1 cellular context compared by ENCODE assay signal in the genomic region with DNA sequence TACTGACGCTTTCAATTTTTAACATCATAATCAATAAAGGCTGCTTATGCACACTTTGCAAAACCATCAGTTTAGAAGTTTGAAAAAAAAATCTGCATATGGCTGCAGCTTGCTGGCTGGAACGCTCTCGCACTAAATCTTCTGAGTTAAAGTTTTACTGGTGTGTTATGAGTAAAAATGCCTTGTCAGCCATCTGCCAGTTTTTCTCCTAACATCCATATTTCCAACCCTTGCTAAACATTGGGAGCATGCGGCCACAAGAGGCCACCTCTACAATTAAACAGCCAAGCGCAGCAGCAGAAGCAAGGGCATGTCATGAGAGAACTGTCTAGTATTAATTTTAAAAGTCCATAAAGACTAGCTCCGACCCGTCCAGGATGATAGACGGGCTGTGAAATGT.
TF ChIP-seq lines count a peak whose summit lies in the region.

No MANE protein-coding gene starts in this region.

TF ChIP-seq in GM23338, 12 proteins besides CTCF, POLR2A, EP300 and RAD21 (continued from another document):
- TF ChIP-seq, protein P1, sequence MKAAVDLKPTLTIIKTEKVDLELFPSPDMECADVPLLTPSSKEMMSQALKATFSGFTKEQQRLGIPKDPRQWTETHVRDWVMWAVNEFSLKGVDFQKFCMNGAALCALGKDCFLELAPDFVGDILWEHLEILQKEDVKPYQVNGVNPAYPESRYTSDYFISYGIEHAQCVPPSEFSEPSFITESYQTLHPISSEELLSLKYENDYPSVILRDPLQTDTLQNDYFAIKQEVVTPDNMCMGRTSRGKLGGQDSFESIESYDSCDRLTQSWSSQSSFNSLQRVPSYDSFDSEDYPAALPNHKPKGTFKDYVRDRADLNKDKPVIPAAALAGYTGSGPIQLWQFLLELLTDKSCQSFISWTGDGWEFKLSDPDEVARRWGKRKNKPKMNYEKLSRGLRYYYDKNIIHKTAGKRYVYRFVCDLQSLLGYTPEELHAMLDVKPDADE (IDR thresholded peaks at IDR 0.05) = no peak
- TF ChIP-seq NANOG (IDR thresholded peaks at IDR 0.05; ENCODE audit: borderline replicate concordance) (no peak), CREB1 (CRISPR knock-in tag; IDR thresholded peaks at IDR 0.05; ENCODE audit: low read depth) (no peak), POLR2AphosphoS5 (IDR thresholded peaks at IDR 0.05; ENCODE audit: low read depth) (no peak), STAT1 (IDR thresholded peaks at IDR 0.05; ENCODE audit: unreplicated experiment) (no peak), JUNB (IDR thresholded peaks at IDR 0.05; ENCODE audit: unreplicated experiment) (no peak), ZNF114 (CRISPR knock-in tag; IDR thresholded peaks at IDR 0.05) (no peak)
- TF ChIP-seq, protein P2, sequence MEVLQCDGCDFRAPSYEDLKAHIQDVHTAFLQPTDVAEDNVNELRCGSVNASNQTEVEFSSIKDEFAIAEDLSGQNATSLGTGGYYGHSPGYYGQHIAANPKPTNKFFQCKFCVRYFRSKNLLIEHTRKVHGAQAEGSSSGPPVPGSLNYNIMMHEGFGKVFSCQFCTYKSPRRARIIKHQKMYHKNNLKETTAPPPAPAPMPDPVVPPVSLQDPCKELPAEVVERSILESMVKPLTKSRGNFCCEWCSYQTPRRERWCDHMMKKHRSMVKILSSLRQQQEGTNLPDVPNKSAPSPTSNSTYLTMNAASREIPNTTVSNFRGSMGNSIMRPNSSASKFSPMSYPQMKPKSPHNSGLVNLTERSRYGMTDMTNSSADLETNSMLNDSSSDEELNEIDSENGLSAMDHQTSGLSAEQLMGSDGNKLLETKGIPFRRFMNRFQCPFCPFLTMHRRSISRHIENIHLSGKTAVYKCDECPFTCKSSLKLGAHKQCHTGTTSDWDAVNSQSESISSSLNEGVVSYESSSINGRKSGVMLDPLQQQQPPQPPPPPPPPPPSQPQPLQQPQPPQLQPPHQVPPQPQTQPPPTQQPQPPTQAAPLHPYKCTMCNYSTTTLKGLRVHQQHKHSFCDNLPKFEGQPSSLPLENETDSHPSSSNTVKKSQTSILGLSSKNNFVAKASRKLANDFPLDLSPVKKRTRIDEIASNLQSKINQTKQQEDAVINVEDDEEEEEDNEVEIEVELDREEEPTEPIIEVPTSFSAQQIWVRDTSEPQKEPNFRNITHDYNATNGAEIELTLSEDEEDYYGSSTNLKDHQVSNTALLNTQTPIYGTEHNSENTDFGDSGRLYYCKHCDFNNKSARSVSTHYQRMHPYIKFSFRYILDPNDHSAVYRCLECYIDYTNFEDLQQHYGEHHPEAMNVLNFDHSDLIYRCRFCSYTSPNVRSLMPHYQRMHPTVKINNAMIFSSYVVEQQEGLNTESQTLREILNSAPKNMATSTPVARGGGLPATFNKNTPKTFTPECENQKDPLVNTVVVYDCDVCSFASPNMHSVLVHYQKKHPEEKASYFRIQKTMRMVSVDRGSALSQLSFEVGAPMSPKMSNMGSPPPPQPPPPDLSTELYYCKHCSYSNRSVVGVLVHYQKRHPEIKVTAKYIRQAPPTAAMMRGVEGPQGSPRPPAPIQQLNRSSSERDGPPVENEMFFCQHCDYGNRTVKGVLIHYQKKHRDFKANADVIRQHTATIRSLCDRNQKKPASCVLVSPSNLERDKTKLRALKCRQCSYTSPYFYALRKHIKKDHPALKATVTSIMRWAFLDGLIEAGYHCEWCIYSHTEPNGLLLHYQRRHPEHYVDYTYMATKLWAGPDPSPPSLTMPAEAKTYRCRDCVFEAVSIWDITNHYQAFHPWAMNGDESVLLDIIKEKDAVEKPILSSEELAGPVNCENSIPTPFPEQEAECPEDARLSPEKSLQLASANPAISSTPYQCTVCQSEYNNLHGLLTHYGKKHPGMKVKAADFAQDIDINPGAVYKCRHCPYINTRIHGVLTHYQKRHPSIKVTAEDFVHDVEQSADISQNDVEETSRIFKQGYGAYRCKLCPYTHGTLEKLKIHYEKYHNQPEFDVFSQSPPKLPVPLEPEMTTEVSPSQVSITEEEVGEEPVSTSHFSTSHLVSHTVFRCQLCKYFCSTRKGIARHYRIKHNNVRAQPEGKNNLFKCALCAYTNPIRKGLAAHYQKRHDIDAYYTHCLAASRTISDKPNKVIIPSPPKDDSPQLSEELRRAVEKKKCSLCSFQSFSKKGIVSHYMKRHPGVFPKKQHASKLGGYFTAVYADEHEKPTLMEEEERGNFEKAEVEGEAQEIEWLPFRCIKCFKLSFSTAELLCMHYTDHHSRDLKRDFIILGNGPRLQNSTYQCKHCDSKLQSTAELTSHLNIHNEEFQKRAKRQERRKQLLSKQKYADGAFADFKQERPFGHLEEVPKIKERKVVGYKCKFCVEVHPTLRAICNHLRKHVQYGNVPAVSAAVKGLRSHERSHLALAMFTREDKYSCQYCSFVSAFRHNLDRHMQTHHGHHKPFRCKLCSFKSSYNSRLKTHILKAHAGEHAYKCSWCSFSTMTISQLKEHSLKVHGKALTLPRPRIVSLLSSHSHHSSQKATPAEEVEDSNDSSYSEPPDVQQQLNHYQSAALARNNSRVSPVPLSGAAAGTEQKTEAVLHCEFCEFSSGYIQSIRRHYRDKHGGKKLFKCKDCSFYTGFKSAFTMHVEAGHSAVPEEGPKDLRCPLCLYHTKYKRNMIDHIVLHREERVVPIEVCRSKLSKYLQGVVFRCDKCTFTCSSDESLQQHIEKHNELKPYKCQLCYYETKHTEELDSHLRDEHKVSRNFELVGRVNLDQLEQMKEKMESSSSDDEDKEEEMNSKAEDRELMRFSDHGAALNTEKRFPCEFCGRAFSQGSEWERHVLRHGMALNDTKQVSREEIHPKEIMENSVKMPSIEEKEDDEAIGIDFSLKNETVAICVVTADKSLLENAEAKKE (CRISPR knock-in tag; IDR thresholded peaks at IDR 0.05) = no peak
TF ChIP-seq in GM23338: peak in this region for 0.
